Comparison of ENCODE assay signal across 21 cellular contexts in the genomic region with DNA sequence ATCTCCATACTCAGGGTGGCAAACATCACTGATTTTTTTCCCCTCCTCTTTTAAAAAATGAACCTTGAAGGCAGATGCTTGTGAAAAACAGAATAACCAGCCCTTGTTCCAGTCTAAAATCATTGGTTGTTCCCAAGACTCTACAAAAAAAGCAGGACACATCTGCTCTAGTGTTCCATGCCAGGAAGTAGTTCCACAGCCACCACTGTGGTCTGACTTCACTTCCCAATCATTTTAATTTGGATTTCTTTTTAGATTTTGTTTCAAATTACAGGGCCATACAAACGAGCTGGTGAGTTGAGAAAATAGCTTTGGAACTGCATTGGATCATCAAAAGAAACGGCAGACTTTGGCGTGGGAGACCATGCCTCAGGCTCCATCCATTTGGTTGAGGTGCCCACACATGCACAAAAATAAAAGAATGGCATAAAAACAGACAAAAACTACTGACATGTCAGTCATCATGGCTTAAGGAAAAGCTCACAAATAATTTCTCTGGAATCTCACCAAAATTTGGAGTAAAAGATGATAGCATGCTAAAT.
A peak's percentile ranks its signal among the peaks of the same experiment; 100 is the strongest.
DNase-seq lines count a peak whose midpoint lies in the region; ATAC-seq and TF ChIP-seq lines count a peak whose summit lies in the region.
"Had no signal": no experiment of that assay in that cellular context is flagged by ENCODE, and none has a peak within 500 bp of the region (broad histone marks: within the 10 kb centered on the region; RNA-seq: fewer than 3 reads in every experiment).

No MANE protein-coding gene starts in this region.

- intact Hi-C loops in tibial artery (cut with DNase I; ENCODE audit: low total_unique reads), result no loop called here

- no peak overlapping the region for H3K27ac ChIP-seq in tibial artery
- H3K27ac ChIP-seq: esophagus squamous epithelium, SJCRH30 had no signal

- DNase-seq in Ammon's horn (ENCODE audit: low spot score) (peak; percentile 59), NCI-H446 (lab: John Stamatoyannopoulos, UW) (peak; percentile 91 to 92), fibroblast of peridontal ligament (ENCODE audit: extremely low read depth) (peak; percentile 83), pons (ENCODE audit: low spot score) (peak; percentile 57), NCI-H1417 (lab: John Stamatoyannopoulos, UW) (no peak), tibial artery (no peak)
- DNase-seq: activated CD4-positive, alpha-beta T cell treated with anti-CD3 and anti-CD28 coated beads for 1 hour; activated CD8-positive, alpha-beta T cell treated with anti-CD3 and anti-CD28 coated beads, Interleukin-2, amount 10 ng/mL, durations not matched to agents 7 days and 5 days; activated gamma-delta T cell treated with Interleukin-2 at 50 U/mL for 16 hours; activated naive CD8-positive, alpha-beta T cell treated with anti-CD3 and anti-CD28 coated beads, Interleukin-2, amount 50 U/mL, for 24 hours; activated T-cell treated with anti-CD3 and anti-CD28 coated beads for 4 hours; CD4-positive, alpha-beta T cell; esophagus squamous epithelium; GOT3; NCI-H1694; NCI-H526; SJCRH30; stimulated activated CD4-positive, alpha-beta T cell treated with anti-CD3 and anti-CD28 coated beads, Interleukin-1b, Interleukin-23, amount 100 ng/mL, for 48 hours; T-cell had no signal

- H3K36me3 ChIP-seq in tibial artery, result peaks cover 0 to 9% (median 0%) of the 10 kb centered on the region in 3 donors

- H3K4me1 ChIP-seq in tibial artery, result no peaks in the 10 kb centered on the region
- H3K4me1 ChIP-seq: SJCRH30 had no signal

- no peaks in the 10 kb centered on the region for H3K9me3 ChIP-seq in tibial artery
- H3K9me3 ChIP-seq: esophagus squamous epithelium had no signal

- H3K27me3 ChIP-seq in tibial artery, result no peaks in the 10 kb centered on the region
- H3K27me3 ChIP-seq: esophagus squamous epithelium, SJCRH30 had no signal

- no peak for TF ChIP-seq CTCF in tibial artery (IDR thresholded peaks at IDR 0.05)

- ATAC-seq in HG03095 (IDR thresholded peaks at IDR 0.05; ENCODE audit: unreplicated experiment), result no peak
- ATAC-seq: activated CD8-positive, alpha-beta T cell treated with anti-CD3 and anti-CD28 coated beads, Interleukin-2, amount 10 ng/mL, durations not matched to agents 7 days and 5 days; activated naive CD8-positive, alpha-beta T cell treated with anti-CD3 and anti-CD28 coated beads, Interleukin-2, amount 50 U/mL, for 24 hours; Panc1; T-cell had no signal

- H3K4me3 ChIP-seq in tibial artery, result no peak overlapping the region
- H3K4me3 ChIP-seq: esophagus squamous epithelium, SJCRH30 had no signal

Comparison
In these comparisons a context has a peak if more than half of its experiments do, and no peak if none do; other contexts are left out.
1. DNase-seq: peak in Ammon's horn (single experiment), NCI-H446 (2 of 2), fibroblast of peridontal ligament (single experiment) and pons (single experiment); none in NCI-H1417 (0 of 3) and tibial artery (0 of 2).